ENCODE assay signal across 14 cellular contexts in genomic region chr3:59609967-59610366, GRCh38.
DNase-seq lines count a peak whose midpoint lies in the region; ATAC-seq, FAIRE-seq and TF ChIP-seq lines count a peak whose summit lies in the region.
"Had no signal": no experiment of that assay in that cellular context is flagged by ENCODE, and none has a peak within 500 bp of the region (broad histone marks: within the 10 kb centered on the region; RNA-seq: fewer than 3 reads in every experiment).

No MANE protein-coding gene starts in this region.

- H3K9me3 ChIP-seq in astrocyte (ENCODE audit: insufficient read depth, low read depth, low read length) = no peaks in the 10 kb centered on the region
- H3K9me3 ChIP-seq: suprapubic skin had no signal

- no peaks in the 10 kb centered on the region for H3K36me3 Mint-ChIP-seq in astrocyte (ENCODE audit: low read depth, unreplicated experiment)

- no peak overlapping the region for H3K4me3 Mint-ChIP-seq in astrocyte (ENCODE audit: unreplicated experiment)

- no peaks in the 10 kb centered on the region for H3K79me2 ChIP-seq in astrocyte (ENCODE audit: insufficient read depth, low read length)

- H3K9me3 Mint-ChIP-seq in astrocyte (ENCODE audit: unreplicated experiment) = peaks cover 3% of the 10 kb centered on the region

- H3K4me3 ChIP-seq in astrocyte (ENCODE audit: insufficient read depth, low read depth, low read length) = no peak overlapping the region
- H3K4me3 ChIP-seq: suprapubic skin had no signal

- H4K20me1 ChIP-seq in astrocyte (ENCODE audit: insufficient read depth, low read length) = no peaks in the 10 kb centered on the region

- H3K4me1 ChIP-seq in astrocyte (ENCODE audit: insufficient read depth, low read length) = no peaks in the 10 kb centered on the region
- H3K4me1 ChIP-seq: suprapubic skin had no signal

- no peak overlapping the region for H3K9ac ChIP-seq in astrocyte (ENCODE audit: low read length)
- H3K9ac ChIP-seq: KMS-11 had no signal

- H3K4me2 ChIP-seq in astrocyte (ENCODE audit: low read length) = no peak overlapping the region
- H3K4me2 ChIP-seq: KMS-11 had no signal

- DNase-seq in NCI-H748 (lab: John Stamatoyannopoulos, UW; ENCODE audit: unreplicated experiment) (peak; percentile 31), NCI-H748 treated with DMSO at 0.1 percent for 48 hours (lab: John Stamatoyannopoulos, UW) (no peak), astrocyte (ENCODE audit: low read depth) (no peak), kidney glomerular epithelial cell (lab: John Stamatoyannopoulos, UW) (peak; percentile 43), NCI-H1417 treated with DMSO at 0.1 percent for 48 hours (lab: John Stamatoyannopoulos, UW) (no peak)
- no peak for DNase-seq in stimulated activated CD4-positive, alpha-beta T cell treated with anti-CD3 and anti-CD28 coated beads, Interleukin-2, amount 100 ng/mL, for 24 hours
- DNase-seq: activated CD4-positive, alpha-beta T cell treated with anti-CD3 and anti-CD28 coated beads, Interleukin-2, amount 50 U/mL, for 4 hours; activated naive CD4-positive, alpha-beta T cell; NCI-H774; SW 1271 had no signal

- H3K27ac Mint-ChIP-seq in astrocyte (ENCODE audit: unreplicated experiment) = peak overlapping the region; percentile 9

- no peak for TF ChIP-seq CTCF in astrocyte (IDR thresholded peaks at IDR 0.05; ENCODE audit: insufficient read depth, low read depth, low read length)

- FAIRE-seq in astrocyte (lab: Jason Lieb, UNC) = no peak

- H3K27me3 ChIP-seq in astrocyte (ENCODE audit: insufficient read depth, low read length) = no peaks in the 10 kb centered on the region
- H3K27me3 ChIP-seq: suprapubic skin had no signal

- H2AFZ ChIP-seq in astrocyte (ENCODE audit: low read depth, low read length) = no peak overlapping the region

- H3K36me3 ChIP-seq in astrocyte (ENCODE audit: insufficient read depth, low read length) = no peaks in the 10 kb centered on the region
- H3K36me3 ChIP-seq: suprapubic skin had no signal

- peaks cover 3% of the 10 kb centered on the region for H3K27me3 Mint-ChIP-seq in astrocyte (ENCODE audit: low read depth, unreplicated experiment)

- no peak for ATAC-seq in HG02973 (IDR thresholded peaks at IDR 0.05; ENCODE audit: unreplicated experiment)
- ATAC-seq in HG03571 (IDR thresholded peaks at IDR 0.05; ENCODE audit: unreplicated experiment) = no peak

- H3K4me1 Mint-ChIP-seq in astrocyte (ENCODE audit: low read depth, unreplicated experiment) = peaks cover 10% of the 10 kb centered on the region

- H3K27ac ChIP-seq in astrocyte (ENCODE audit: low read depth, low read length) = no peak overlapping the region
- H3K27ac ChIP-seq: KMS-11, suprapubic skin had no signal

Comparison
In these comparisons a context has a peak if more than half of its experiments do, and no peak if none do; other contexts are left out.
1. DNase-seq: peak in NCI-H748 (single experiment) and kidney glomerular epithelial cell (single experiment); none in NCI-H748 treated with DMSO at 0.1 percent for 48 hours (single experiment), astrocyte (single experiment), NCI-H1417 treated with DMSO at 0.1 percent for 48 hours (single experiment) and stimulated activated CD4-positive, alpha-beta T cell treated with anti-CD3 and anti-CD28 coated beads, Interleukin-2, amount 100 ng/mL, for 24 hours (0 of 2).